ENCODE assay signal across 23 cellular contexts in the genomic region with DNA sequence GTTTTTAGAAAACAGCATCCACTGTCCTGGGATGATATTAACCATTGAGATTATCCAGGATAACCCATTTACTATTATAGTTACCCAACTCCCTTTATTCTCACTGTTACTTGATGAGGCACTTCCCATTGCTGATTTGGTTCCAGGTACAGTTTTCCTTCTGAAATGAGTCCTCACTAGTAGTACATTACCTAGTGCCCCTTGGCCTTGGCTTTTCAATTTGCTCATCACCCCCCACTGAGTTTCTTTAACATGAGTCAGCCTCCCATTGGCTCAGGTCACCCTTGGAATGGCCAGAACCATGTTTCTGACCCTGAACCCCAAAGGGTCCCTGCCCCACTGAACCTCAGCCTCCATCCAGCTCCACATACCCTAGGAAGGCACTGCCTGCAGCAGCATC.
"Had no signal": no experiment of that assay in that cellular context is flagged by ENCODE, and none has a peak within 500 bp of the region (broad histone marks: within the 10 kb centered on the region; RNA-seq: fewer than 3 reads in every experiment).

No MANE protein-coding gene starts in this region.

- H3K4me2 ChIP-seq: hepatocyte had no signal

- H3K4me3 ChIP-seq: esophagus squamous epithelium, hepatocyte, psoas muscle, spleen, tibial artery, upper lobe of left lung, vagina had no signal

- H3K9me3 Mint-ChIP-seq: dendritic cell treated with granulocyte-macrophage colony-stimulating factor and Interleukin-4, amounts not matched to agents 40 ng/mL and 50 ng/mL, for 4 days; effector memory CD8-positive, alpha-beta T cell; naive B cell; nephron; stimulated activated memory B cell treated with anti-CD40 and anti-IgM and Interleukin-4, amounts not matched to agents 10 μg/mL and 1 μg/mL and 100 μg/mL, for 72 hours; stimulated activated naive CD8-positive, alpha-beta T cell treated with anti-CD3 and anti-CD28 coated beads, Interleukin-15, Interleukin-2, amounts not matched to agents 100 ng/mL and 50 ng/mL, for 24 hours had no signal

- H3K27me3 ChIP-seq: esophagus squamous epithelium, hepatocyte, spleen, tibial artery, upper lobe of left lung, vagina had no signal

- FAIRE-seq: kidney had no signal

- H3K36me3 ChIP-seq: esophagus squamous epithelium, spleen, tibial artery, upper lobe of left lung, vagina had no signal

- H3K4me3 Mint-ChIP-seq: dendritic cell treated with granulocyte-macrophage colony-stimulating factor and Interleukin-4, amounts not matched to agents 40 ng/mL and 50 ng/mL, for 4 days; effector memory CD8-positive, alpha-beta T cell; naive B cell; nephron; stimulated activated memory B cell treated with anti-CD40 and anti-IgM and Interleukin-4, amounts not matched to agents 10 μg/mL and 1 μg/mL and 100 μg/mL, for 72 hours; stimulated activated naive CD8-positive, alpha-beta T cell treated with anti-CD3 and anti-CD28 coated beads, Interleukin-15, Interleukin-2, amounts not matched to agents 100 ng/mL and 50 ng/mL, for 24 hours had no signal

- H3K27ac Mint-ChIP-seq: dendritic cell treated with granulocyte-macrophage colony-stimulating factor and Interleukin-4, amounts not matched to agents 40 ng/mL and 50 ng/mL, for 4 days; effector memory CD8-positive, alpha-beta T cell; nephron; stimulated activated memory B cell treated with anti-CD40 and anti-IgM and Interleukin-4, amounts not matched to agents 10 μg/mL and 1 μg/mL and 100 μg/mL, for 72 hours; stimulated activated naive CD8-positive, alpha-beta T cell treated with anti-CD3 and anti-CD28 coated beads, Interleukin-15, Interleukin-2, amounts not matched to agents 100 ng/mL and 50 ng/mL, for 24 hours had no signal

- H3K27ac ChIP-seq: epithelial cell of prostate, esophagus squamous epithelium, hepatocyte, parathyroid adenoma, psoas muscle, spleen, tibial artery, upper lobe of left lung, vagina had no signal

- H3K4me1 ChIP-seq: psoas muscle, spleen, tibial artery, upper lobe of left lung, vagina had no signal

- H3K9ac ChIP-seq: parathyroid adenoma had no signal

- ATAC-seq: effector memory CD8-positive, alpha-beta T cell; psoas muscle; sciatic nerve; stimulated activated memory B cell treated with anti-CD40 and anti-IgM and Interleukin-4, amounts not matched to agents 10 μg/mL and 1 μg/mL and 100 μg/mL, for 72 hours had no signal

- H3K9me3 ChIP-seq: esophagus squamous epithelium, psoas muscle, spleen, tibial artery, upper lobe of left lung, vagina had no signal

- H2AFZ ChIP-seq: hepatocyte, parathyroid adenoma had no signal

- H3K27me3 Mint-ChIP-seq: stimulated activated memory B cell treated with anti-CD40 and anti-IgM and Interleukin-4, amounts not matched to agents 10 μg/mL and 1 μg/mL and 100 μg/mL, for 72 hours; stimulated activated naive CD8-positive, alpha-beta T cell treated with anti-CD3 and anti-CD28 coated beads, Interleukin-15, Interleukin-2, amounts not matched to agents 100 ng/mL and 50 ng/mL, for 24 hours had no signal

- DNase-seq: effector memory CD8-positive, alpha-beta T cell; esophagus squamous epithelium; foreskin fibroblast; head of caudate nucleus; kidney; mesendoderm; naive B cell; psoas muscle; spleen; stimulated activated CD4-positive, alpha-beta T cell treated with anti-CD3 and anti-CD28 coated beads, Interleukin-15, amount 100 ng/mL, for 24 hours; stimulated activated CD4-positive, alpha-beta T cell treated with anti-CD3 and anti-CD28 coated beads, Interleukin-1b, Interleukin-23, amount 100 ng/mL, for 48 hours; stimulated activated CD4-positive, alpha-beta T cell treated with anti-CD3 and anti-CD28 coated beads, Interleukin-4, amount 100 ng/mL, for 24 hours; tibial artery; upper lobe of left lung had no signal

- H3K79me2 ChIP-seq: hepatocyte, parathyroid adenoma had no signal
